In the genomic region with DNA sequence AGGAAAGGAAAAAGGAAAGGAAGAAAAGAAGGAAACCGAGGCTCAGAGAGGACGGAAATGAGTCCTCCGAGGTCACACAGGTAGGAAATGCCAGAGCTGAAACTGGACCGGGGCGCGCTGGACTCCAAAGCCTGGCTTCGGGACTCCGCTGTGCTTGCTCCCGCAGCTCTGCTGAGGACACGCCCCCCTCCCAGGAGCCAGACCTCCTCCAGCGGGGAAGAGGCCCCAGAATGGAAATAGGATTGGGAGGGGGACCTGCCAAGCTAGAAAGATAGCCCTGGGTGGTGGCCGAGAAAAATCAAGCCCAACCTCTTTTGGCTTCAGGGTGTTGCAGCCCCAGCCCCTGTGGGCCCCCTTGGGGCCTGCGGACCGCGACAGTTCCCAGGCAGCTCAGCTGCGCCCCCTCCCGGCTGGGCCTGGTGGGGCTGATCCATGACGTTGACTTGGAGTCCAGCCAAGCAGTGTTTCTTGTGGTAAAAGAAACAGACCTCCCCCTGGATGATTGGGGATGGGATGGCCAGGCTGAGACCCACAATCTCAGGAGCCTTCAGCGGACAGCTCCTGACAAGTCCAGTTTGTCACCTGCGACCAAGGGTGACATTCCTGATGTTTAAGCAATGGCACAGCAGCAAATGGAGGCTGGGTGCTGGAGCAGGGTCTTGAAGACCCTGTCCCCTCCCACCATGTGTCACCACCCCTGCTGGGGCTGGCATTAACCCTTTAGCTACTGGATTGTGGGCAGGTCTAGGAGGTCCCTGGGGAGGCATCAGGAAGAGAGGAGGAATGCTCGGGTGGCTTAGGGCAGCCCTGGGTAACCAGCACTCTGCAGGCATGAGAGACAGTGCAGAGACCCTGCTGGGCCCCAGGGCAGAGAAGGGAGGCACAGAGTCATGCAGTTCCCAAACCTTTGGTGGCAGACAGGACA, we compare ENCODE assay signal across 8 cellular contexts. TPM values are rescaled to one million over a fixed set of nuclear protein-coding genes. Genes with fewer than 3 reads are reported as not detected.
DNase-seq lines count a peak whose midpoint lies in the region; ATAC-seq, FAIRE-seq and TF ChIP-seq lines count a peak whose summit lies in the region.

No MANE protein-coding gene starts in this region.

- no peaks in the 10 kb centered on the region for H3K79me2 ChIP-seq in endothelial cell of umbilical vein (ENCODE audit: control insufficient read depth, insufficient read depth, low read length)

- H3K27ac Mint-ChIP-seq in activated CD8-positive, alpha-beta T cell treated with anti-CD3 and anti-CD28 coated beads for 36 hours: no peak overlapping the region
- H3K27ac Mint-ChIP-seq in naive B cell: peak overlapping the region in 3 of 6 donors; percentile 61 to 90 (median 70)

- no peaks in the 10 kb centered on the region for H3K36me3 ChIP-seq in BE2C
- H3K36me3 ChIP-seq in H7 (replicated peaks; ENCODE audit: control insufficient read depth, insufficient read depth, low read length): no peaks in the 10 kb centered on the region
- H3K36me3 ChIP-seq in endothelial cell of umbilical vein (ENCODE audit: control insufficient read depth in 2 of 2, extremely low read depth in 1 of 2, insufficient read depth in 2 of 2, low read length in 2 of 2): no peaks in the 10 kb centered on the region
- H3K36me3 ChIP-seq in tibial nerve: no peaks in the 10 kb centered on the region

- H3K27me3 ChIP-seq in BE2C (no peaks in the 10 kb centered on the region), H7 (ENCODE audit: control insufficient read depth, insufficient read depth, low read length) (no peaks in the 10 kb centered on the region), endothelial cell of umbilical vein (ENCODE audit: control insufficient read depth in 2 of 2, insufficient read depth in 2 of 2, low read length in 2 of 2) (no peaks in the 10 kb centered on the region), tibial nerve (no peaks in the 10 kb centered on the region)

- no peak overlapping the region for H3K4me3 Mint-ChIP-seq in activated CD8-positive, alpha-beta T cell treated with anti-CD3 and anti-CD28 coated beads for 36 hours
- H3K4me3 Mint-ChIP-seq in naive B cell: peak overlapping the region in 1 of 8 donors; percentile 86

- no peaks in the 10 kb centered on the region for H3K9me3 Mint-ChIP-seq in activated CD8-positive, alpha-beta T cell treated with anti-CD3 and anti-CD28 coated beads for 36 hours
- no peaks in the 10 kb centered on the region for H3K9me3 Mint-ChIP-seq in naive B cell

- H4K20me1 ChIP-seq in endothelial cell of umbilical vein (replicated peaks; ENCODE audit: control insufficient read depth, extremely low read depth, insufficient read depth, low read length): no peaks in the 10 kb centered on the region

- dilution Hi-C loops in endothelial cell of umbilical vein (cut with MboI; ENCODE audit: extremely low pct_ligation_motif_present, low sequenced_read_pairs): no loop called here

- no peak overlapping the region for H3K4me2 ChIP-seq in endothelial cell of umbilical vein (ENCODE audit: insufficient read depth, low read length)

- intact Hi-C loops in activated CD8-positive, alpha-beta T cell treated with anti-CD3 and anti-CD28 coated beads for 36 hours (cut with micrococcal nuclease): no loop called here
- intact Hi-C loops in endothelial cell of umbilical vein (cut with micrococcal nuclease): no loop called here

- H3K4me3 ChIP-seq in BE2C (ENCODE audit: low read depth, low read length): peak overlapping the region; percentile 16; the same call in 1 of the 2 replicates
- no peak overlapping the region; the same call in 1 of the 2 replicates for H3K4me3 ChIP-seq in H7 (ENCODE audit: insufficient read depth, low read depth, low read length)
- no peak overlapping the region for H3K4me3 ChIP-seq in endothelial cell of umbilical vein (replicated peaks in 1 of 3; ENCODE audit: insufficient read depth in 1 of 3, low read depth in 1 of 3, low read length in 3 of 3)
- H3K4me3 ChIP-seq in tibial nerve: no peak overlapping the region

- H3K27ac ChIP-seq in endothelial cell of umbilical vein (ENCODE audit: insufficient read depth, low read depth, low read length): no peak overlapping the region
- no peak overlapping the region for H3K27ac ChIP-seq in tibial nerve

- TF ChIP-seq CTCF in BE2C (IDR thresholded peaks at IDR 0.05; ENCODE audit: low read depth, low read length) (peak; percentile 97), endothelial cell of umbilical vein (IDR thresholded peaks at IDR 0.05; ENCODE audit: extremely low read depth in 1 of 2, insufficient read depth in 1 of 2, low read depth in 1 of 2, low read length in 2 of 2) (peak; percentile 98 to 99), tibial nerve (IDR thresholded peaks at IDR 0.05) (peak; percentile 69 to 75 (median 73))
- peak; percentile 86 for TF ChIP-seq CTCF in activated CD8-positive, alpha-beta T cell treated with anti-CD3 and anti-CD28 coated beads for 36 hours (IDR thresholded peaks at IDR 0.05)

- POLR2A ChIA-PET in activated CD8-positive, alpha-beta T cell treated with anti-CD3 and anti-CD28 coated beads for 36 hours (lab: Charles Lee): interaction anchor here (0.7 kb wide), 1 partner anchor 76 kb away, joined by 3 read pairs; no protein-coding TSS in a partner anchor
- POLR2A ChIA-PET in endothelial cell of umbilical vein (lab: Charles Lee): no interaction called here

- H3K9me3 ChIP-seq in BE2C: no peaks in the 10 kb centered on the region
- no peaks in the 10 kb centered on the region for H3K9me3 ChIP-seq in endothelial cell of umbilical vein (replicated peaks; ENCODE audit: control insufficient read depth, insufficient read depth, low read length)
- H3K9me3 ChIP-seq in tibial nerve: no peaks in the 10 kb centered on the region

- H2AFZ ChIP-seq in endothelial cell of umbilical vein (ENCODE audit: low read depth, low read length): no peak overlapping the region

- DNase-seq in BE2C (peak; percentile 86), H7 (peak; percentile 96), NCI-H82 treated with DMSO at 0.1 percent for 48 hours (lab: John Stamatoyannopoulos, UW; ENCODE audit: unreplicated experiment) (peak; percentile 78), endothelial cell of umbilical vein (ENCODE audit: low read depth, low spot score) (peak; percentile 54), naive B cell (peak; percentile 45), tibial nerve (ENCODE audit: low spot score in 2 of 2) (peak in 1 of 2 donors; percentile 56)
- DNase-seq in activated CD8-positive, alpha-beta T cell treated with anti-CD3 and anti-CD28 coated beads for 36 hours: peak; percentile 78

- CTCF ChIA-PET in activated CD8-positive, alpha-beta T cell treated with anti-CD3 and anti-CD28 coated beads for 36 hours (lab: Charles Lee): interaction anchor here (0.7 to 3.1 kb wide), 18 partner anchors 10 to 671 kb away, joined by 3 to 14 read pairs (median 4); no protein-coding TSS in a partner anchor
- CTCF ChIA-PET in endothelial cell of umbilical vein (lab: Charles Lee): interaction anchor here (0.7 to 4.3 kb wide), 17 partner anchors 9 to 216 kb away, joined by 3 to 19 read pairs (median 3); partner anchors contain the start of gene BCAS4

- peak; percentile 94 for ATAC-seq in activated CD8-positive, alpha-beta T cell treated with anti-CD3 and anti-CD28 coated beads for 36 hours
- ATAC-seq in naive B cell (ENCODE audit: low read depth in 2 of 2) (peak; percentile 56 to 59), GM21367 (IDR thresholded peaks at IDR 0.05; ENCODE audit: unreplicated experiment) (no peak)

- 21 to 27% methylated on average over 21 of the region's 21 CpGs for WGBS in tibial nerve, 2 donors

- H3K9me1 ChIP-seq in endothelial cell of umbilical vein (replicated peaks; ENCODE audit: control insufficient read depth, extremely low read depth, insufficient read depth, low read length): no peaks in the 10 kb centered on the region

- peak in 1 of 2 donors; percentile 12 for TF ChIP-seq EP300 in tibial nerve (IDR thresholded peaks at IDR 0.05)

- no peaks in the 10 kb centered on the region for H3K4me1 Mint-ChIP-seq in activated CD8-positive, alpha-beta T cell treated with anti-CD3 and anti-CD28 coated beads for 36 hours (ENCODE audit: low read depth)
- H3K4me1 Mint-ChIP-seq in naive B cell: peaks cover 4 to 5% (median 4%) of the 10 kb centered on the region in 3 donors

- no TSS peak for BruUV-seq in endothelial cell of umbilical vein (replicated peaks; lab: Mats Ljungman, UMichigan)

- no peaks in the 10 kb centered on the region for H3K36me3 Mint-ChIP-seq in activated CD8-positive, alpha-beta T cell treated with anti-CD3 and anti-CD28 coated beads for 36 hours (ENCODE audit: low read depth)
- H3K36me3 Mint-ChIP-seq in naive B cell: no peaks in the 10 kb centered on the region

- TF ChIP-seq POLR2A in endothelial cell of umbilical vein (IDR thresholded peaks at IDR 0.05; ENCODE audit: low read depth, low read length) (no peak), tibial nerve (IDR thresholded peaks at IDR 0.05) (no peak)

- H3K4me1 ChIP-seq in BE2C (peaks cover 11% of the 10 kb centered on the region), endothelial cell of umbilical vein (ENCODE audit: control insufficient read depth, extremely low read depth, insufficient read depth, low read length) (no peaks in the 10 kb centered on the region), tibial nerve (peaks cover 0 to 26% (median 7%) of the 10 kb centered on the region in 4 donors)

- H3K27me3 Mint-ChIP-seq in activated CD8-positive, alpha-beta T cell treated with anti-CD3 and anti-CD28 coated beads for 36 hours: no peaks in the 10 kb centered on the region
- peaks cover 0 to 8% (median 4%) of the 10 kb centered on the region in 3 donors for H3K27me3 Mint-ChIP-seq in naive B cell

- no peak overlapping the region for H3K9ac ChIP-seq in endothelial cell of umbilical vein (replicated peaks; ENCODE audit: extremely low read depth, insufficient read depth, low read length)

- peak; percentile 80 for FAIRE-seq in endothelial cell of umbilical vein (lab: Jason Lieb, UNC)

TF ChIP-seq in endothelial cell of umbilical vein, 7 proteins besides CTCF, POLR2A, EP300 and RAD21 (continues in another document):
- TF ChIP-seq GATA2 (IDR thresholded peaks at IDR 0.05; ENCODE audit: insufficient read depth, insufficient read length, low read depth, low read length): no peak
- TF ChIP-seq FOS (IDR thresholded peaks at IDR 0.05; ENCODE audit: borderline replicate concordance, insufficient read depth, low read length): no peak

RNA-seq across cellular contexts. Expression of gene RIPOR3, which starts 55.4 kb away (rescaled TPM):
- 1.7 TPM for polyA plus RNA-seq in BE2C (2012; ENCODE audit: insufficient read depth, insufficient read length, low read depth)
- 1.1 and 4.2 TPM in 2 replicates for total RNA-seq in H7 (2014; rRNA removed; shearing (Covaris generic))
- total RNA-seq in activated CD8-positive, alpha-beta T cell treated with anti-CD3 and anti-CD28 coated beads for 36 hours: not detected
- not detected in 2 replicates for total RNA-seq in endothelial cell of umbilical vein
- not detected in 2 replicates for polyA plus RNA-seq in endothelial cell of umbilical vein
- polyA plus RNA-seq in endothelial cell of umbilical vein (2011; cell fraction: cytosol; rRNA removed): not detected in 2 replicates
- polyA plus RNA-seq in endothelial cell of umbilical vein (2011; cell fraction: nucleus; rRNA removed): not detected in 2 replicates
- polyA plus RNA-seq in endothelial cell of umbilical vein (2012): 0.32 and 0.52 TPM in 2 replicates
- 0.12 and 0.62 TPM in 2 replicates for polyA minus RNA-seq in endothelial cell of umbilical vein
- not detected for polyA minus RNA-seq in endothelial cell of umbilical vein (2011; cell fraction: cytosol; rRNA and poly(A)+ RNA removed)
- polyA minus RNA-seq in endothelial cell of umbilical vein (2011; cell fraction: nucleus; rRNA and poly(A)+ RNA removed): not detected in 2 replicates
- 1 to 10 TPM in 5 of 6 donors, not detected in 1; 1.4 to 3.0 (median 2.1) TPM for polyA plus RNA-seq in naive B cell (ENCODE audit: low read depth in 6 of 6)
- total RNA-seq in tibial nerve: 10 to 100 TPM; 24.5 to 73.0 (median 35.5) TPM
